In the genomic region with DNA sequence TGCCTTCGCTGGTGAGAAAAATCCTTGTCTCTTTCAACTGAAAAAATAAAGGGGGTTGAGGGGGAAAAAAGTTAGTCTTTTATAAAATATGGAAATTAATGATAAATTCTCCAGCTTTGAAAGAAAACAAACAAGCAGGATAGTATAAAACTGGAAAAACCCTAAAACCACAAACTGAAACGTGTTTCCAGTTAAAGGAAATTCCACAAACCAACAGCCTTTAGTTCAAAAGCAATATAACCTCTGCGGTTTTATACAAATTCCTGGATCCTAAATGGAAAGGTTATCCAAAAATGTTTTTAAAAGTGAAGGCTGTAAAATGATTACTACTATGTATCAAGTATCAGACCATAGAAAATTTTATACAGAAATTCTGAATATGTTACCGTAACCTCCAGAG, we compare ENCODE assay signal across 19 cellular contexts. TPM values are rescaled to one million over a fixed set of nuclear protein-coding genes. Genes with fewer than 3 reads are reported as not detected.
"Had no signal": no experiment of that assay in that cellular context is flagged by ENCODE, and none has a peak within 500 bp of the region (broad histone marks: within the 10 kb centered on the region; RNA-seq: fewer than 3 reads in every experiment).

No MANE protein-coding gene starts in this region.

- H3K4me3 ChIP-seq: body of pancreas, colonic mucosa, lung, tibial artery, vagina had no signal

- H3K36me3 Mint-ChIP-seq: activated CD4-positive, alpha-beta memory T cell treated with anti-CD3 and anti-CD28 coated beads for 36 hours; activated CD8-positive, alpha-beta memory T cell treated with anti-CD3 and anti-CD28 coated beads, Interleukin-2, amount 10 ng/mL, durations not matched to agents 7 days and 5 days; activated naive CD8-positive, alpha-beta T cell; natural killer cell treated with Interleukin-12 subunit alpha and Interleukin-12 subunit beta and Interleukin-15 and Interleukin-18, amount 100 ng/mL, for 72 hours had no signal

- H3K9me3 Mint-ChIP-seq: activated B cell treated with CpG ODN at 0.5 μM for 24 hours had no signal

- DNase-seq: activated B cell treated with CpG ODN at 0.5 μM for 24 hours; activated CD4-positive, alpha-beta memory T cell treated with anti-CD3 and anti-CD28 coated beads for 36 hours; activated CD4-positive, alpha-beta T cell treated with anti-CD3 and anti-CD28 coated beads for 4 hours; activated CD8-positive, alpha-beta memory T cell treated with anti-CD3 and anti-CD28 coated beads, Interleukin-2, amount 10 ng/mL, durations not matched to agents 7 days and 5 days; amniotic stem cell; body of pancreas; caudate nucleus; colonic mucosa; hippocampal formation; islet precursor cell; stimulated activated CD8-positive, alpha-beta memory T cell treated with anti-CD3 and anti-CD28 coated beads, Interleukin-4, amount 100 ng/mL, for 48 hours; stimulated activated naive CD4-positive, alpha-beta T cell treated with Interleukin-2 at 50 U/mL for 16 hours; tibial artery had no signal

- ATAC-seq: activated CD8-positive, alpha-beta memory T cell treated with anti-CD3 and anti-CD28 coated beads, Interleukin-2, amount 10 ng/mL, durations not matched to agents 7 days and 5 days; body of pancreas; natural killer cell treated with Interleukin-12 subunit alpha and Interleukin-12 subunit beta and Interleukin-15 and Interleukin-18, amount 100 ng/mL, for 72 hours had no signal

- H3K4me3 Mint-ChIP-seq: activated B cell treated with CpG ODN at 0.5 μM for 24 hours; activated CD4-positive, alpha-beta memory T cell treated with anti-CD3 and anti-CD28 coated beads for 36 hours; activated CD8-positive, alpha-beta memory T cell treated with anti-CD3 and anti-CD28 coated beads, Interleukin-2, amount 10 ng/mL, durations not matched to agents 7 days and 5 days; activated naive CD8-positive, alpha-beta T cell; natural killer cell treated with Interleukin-12 subunit alpha and Interleukin-12 subunit beta and Interleukin-15 and Interleukin-18, amount 100 ng/mL, for 72 hours had no signal

- H3K27ac Mint-ChIP-seq: activated B cell treated with CpG ODN at 0.5 μM for 24 hours; activated CD4-positive, alpha-beta memory T cell treated with anti-CD3 and anti-CD28 coated beads for 36 hours; activated CD8-positive, alpha-beta memory T cell treated with anti-CD3 and anti-CD28 coated beads, Interleukin-2, amount 10 ng/mL, durations not matched to agents 7 days and 5 days; activated naive CD8-positive, alpha-beta T cell; natural killer cell treated with Interleukin-12 subunit alpha and Interleukin-12 subunit beta and Interleukin-15 and Interleukin-18, amount 100 ng/mL, for 72 hours had no signal

- H3K4me1 Mint-ChIP-seq: activated B cell treated with CpG ODN at 0.5 μM for 24 hours; activated CD8-positive, alpha-beta memory T cell treated with anti-CD3 and anti-CD28 coated beads, Interleukin-2, amount 10 ng/mL, durations not matched to agents 7 days and 5 days had no signal

- H3K27me3 Mint-ChIP-seq: activated B cell treated with CpG ODN at 0.5 μM for 24 hours; activated CD4-positive, alpha-beta memory T cell treated with anti-CD3 and anti-CD28 coated beads for 36 hours; activated CD8-positive, alpha-beta memory T cell treated with anti-CD3 and anti-CD28 coated beads, Interleukin-2, amount 10 ng/mL, durations not matched to agents 7 days and 5 days; activated naive CD8-positive, alpha-beta T cell; natural killer cell treated with Interleukin-12 subunit alpha and Interleukin-12 subunit beta and Interleukin-15 and Interleukin-18, amount 100 ng/mL, for 72 hours had no signal

RNA-seq across cellular contexts. Expression of a gene that starts 55.6 kb away (rescaled TPM):
- total RNA-seq: activated B cell treated with CpG ODN at 0.5 μM for 24 hours; activated CD4-positive, alpha-beta memory T cell treated with anti-CD3 and anti-CD28 coated beads for 36 hours; activated CD8-positive, alpha-beta memory T cell treated with anti-CD3 and anti-CD28 coated beads, Interleukin-2, amount 10 ng/mL, durations not matched to agents 7 days and 5 days; epithelial cell of proximal tubule; glomerular endothelial cell; natural killer cell treated with Interleukin-12 subunit alpha and Interleukin-12 subunit beta and Interleukin-15 and Interleukin-18, amount 100 ng/mL, for 72 hours; vagina had no signal
